Comparison of ENCODE assay signal across 1 cellular context in the genomic region with DNA sequence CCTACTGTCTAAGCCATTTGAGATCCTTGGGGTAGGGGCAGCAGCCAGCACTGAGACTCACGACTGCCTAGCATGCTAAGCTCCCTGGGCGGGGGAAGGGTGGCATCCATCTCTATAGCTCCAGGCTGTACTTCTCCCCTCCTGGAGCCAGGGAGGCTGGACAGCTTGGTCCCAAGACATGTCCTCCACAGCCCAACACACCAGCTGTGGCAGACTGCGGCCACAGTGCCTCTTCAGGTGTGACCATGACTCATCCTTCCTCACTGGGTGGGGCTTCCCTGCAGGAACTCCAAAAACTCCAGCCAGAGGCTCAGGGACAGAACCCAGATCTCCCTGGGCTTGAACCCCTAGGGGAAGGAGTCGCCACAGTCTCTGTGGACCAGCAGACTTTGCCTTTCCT.
TF ChIP-seq lines count a peak whose summit lies in the region.

No MANE protein-coding gene starts in this region.

TF ChIP-seq in HCT116, 20 proteins besides CTCF, POLR2A, EP300 and RAD21:
- TF ChIP-seq, protein P1, sequence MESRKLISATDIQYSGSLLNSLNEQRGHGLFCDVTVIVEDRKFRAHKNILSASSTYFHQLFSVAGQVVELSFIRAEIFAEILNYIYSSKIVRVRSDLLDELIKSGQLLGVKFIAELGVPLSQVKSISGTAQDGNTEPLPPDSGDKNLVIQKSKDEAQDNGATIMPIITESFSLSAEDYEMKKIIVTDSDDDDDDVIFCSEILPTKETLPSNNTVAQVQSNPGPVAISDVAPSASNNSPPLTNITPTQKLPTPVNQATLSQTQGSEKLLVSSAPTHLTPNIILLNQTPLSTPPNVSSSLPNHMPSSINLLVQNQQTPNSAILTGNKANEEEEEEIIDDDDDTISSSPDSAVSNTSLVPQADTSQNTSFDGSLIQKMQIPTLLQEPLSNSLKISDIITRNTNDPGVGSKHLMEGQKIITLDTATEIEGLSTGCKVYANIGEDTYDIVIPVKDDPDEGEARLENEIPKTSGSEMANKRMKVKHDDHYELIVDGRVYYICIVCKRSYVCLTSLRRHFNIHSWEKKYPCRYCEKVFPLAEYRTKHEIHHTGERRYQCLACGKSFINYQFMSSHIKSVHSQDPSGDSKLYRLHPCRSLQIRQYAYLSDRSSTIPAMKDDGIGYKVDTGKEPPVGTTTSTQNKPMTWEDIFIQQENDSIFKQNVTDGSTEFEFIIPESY (IDR thresholded peaks at IDR 0.05; ENCODE audit: extremely low read depth, insufficient replicate concordance, low read length), result no peak
- TF ChIP-seq TCF7L2 (IDR thresholded peaks at IDR 0.05; ENCODE audit: borderline replicate concordance, extremely low read depth, insufficient read depth, insufficient read length), result no peak
- no peak for TF ChIP-seq ELF1 (IDR thresholded peaks at IDR 0.05; ENCODE audit: borderline replicate concordance, low read depth)
- TF ChIP-seq FOSL1 (IDR thresholded peaks at IDR 0.05; ENCODE audit: low read depth), result no peak
- no peak for TF ChIP-seq POLR2AphosphoS5 (IDR thresholded peaks at IDR 0.05; ENCODE audit: low read depth, low read length)
- no peak for TF ChIP-seq CEBPB (IDR thresholded peaks at IDR 0.05; ENCODE audit: low read depth)
- TF ChIP-seq, protein P2, sequence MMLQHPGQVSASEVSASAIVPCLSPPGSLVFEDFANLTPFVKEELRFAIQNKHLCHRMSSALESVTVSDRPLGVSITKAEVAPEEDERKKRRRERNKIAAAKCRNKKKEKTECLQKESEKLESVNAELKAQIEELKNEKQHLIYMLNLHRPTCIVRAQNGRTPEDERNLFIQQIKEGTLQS (IDR thresholded peaks at IDR 0.05), result no peak
- no peak for TF ChIP-seq SIN3A (IDR thresholded peaks at IDR 0.05; ENCODE audit: low read depth)
- TF ChIP-seq YY1 (IDR thresholded peaks at IDR 0.05; ENCODE audit: extremely low read depth, insufficient replicate concordance, low read depth, low read length), result no peak
- TF ChIP-seq, protein P3, sequence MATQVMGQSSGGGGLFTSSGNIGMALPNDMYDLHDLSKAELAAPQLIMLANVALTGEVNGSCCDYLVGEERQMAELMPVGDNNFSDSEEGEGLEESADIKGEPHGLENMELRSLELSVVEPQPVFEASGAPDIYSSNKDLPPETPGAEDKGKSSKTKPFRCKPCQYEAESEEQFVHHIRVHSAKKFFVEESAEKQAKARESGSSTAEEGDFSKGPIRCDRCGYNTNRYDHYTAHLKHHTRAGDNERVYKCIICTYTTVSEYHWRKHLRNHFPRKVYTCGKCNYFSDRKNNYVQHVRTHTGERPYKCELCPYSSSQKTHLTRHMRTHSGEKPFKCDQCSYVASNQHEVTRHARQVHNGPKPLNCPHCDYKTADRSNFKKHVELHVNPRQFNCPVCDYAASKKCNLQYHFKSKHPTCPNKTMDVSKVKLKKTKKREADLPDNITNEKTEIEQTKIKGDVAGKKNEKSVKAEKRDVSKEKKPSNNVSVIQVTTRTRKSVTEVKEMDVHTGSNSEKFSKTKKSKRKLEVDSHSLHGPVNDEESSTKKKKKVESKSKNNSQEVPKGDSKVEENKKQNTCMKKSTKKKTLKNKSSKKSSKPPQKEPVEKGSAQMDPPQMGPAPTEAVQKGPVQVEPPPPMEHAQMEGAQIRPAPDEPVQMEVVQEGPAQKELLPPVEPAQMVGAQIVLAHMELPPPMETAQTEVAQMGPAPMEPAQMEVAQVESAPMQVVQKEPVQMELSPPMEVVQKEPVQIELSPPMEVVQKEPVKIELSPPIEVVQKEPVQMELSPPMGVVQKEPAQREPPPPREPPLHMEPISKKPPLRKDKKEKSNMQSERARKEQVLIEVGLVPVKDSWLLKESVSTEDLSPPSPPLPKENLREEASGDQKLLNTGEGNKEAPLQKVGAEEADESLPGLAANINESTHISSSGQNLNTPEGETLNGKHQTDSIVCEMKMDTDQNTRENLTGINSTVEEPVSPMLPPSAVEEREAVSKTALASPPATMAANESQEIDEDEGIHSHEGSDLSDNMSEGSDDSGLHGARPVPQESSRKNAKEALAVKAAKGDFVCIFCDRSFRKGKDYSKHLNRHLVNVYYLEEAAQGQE (IDR thresholded peaks at IDR 0.05; ENCODE audit: low read depth), result no peak
- no peak for TF ChIP-seq EZH2phosphoT487 (IDR thresholded peaks at IDR 0.05; ENCODE audit: borderline replicate concordance)
